18 cellular contexts compared by ENCODE assay signal in genomic region chr17:48441862-48442261, GRCh38. TPM values are rescaled to one million over a fixed set of nuclear protein-coding genes. Genes with fewer than 3 reads are reported as not detected.
DNase-seq lines count a peak whose midpoint lies in the region; ATAC-seq and TF ChIP-seq lines count a peak whose summit lies in the region.
"Had no signal": no experiment of that assay in that cellular context is flagged by ENCODE, and none has a peak within 500 bp of the region (broad histone marks: within the 10 kb centered on the region; RNA-seq: fewer than 3 reads in every experiment).

No MANE protein-coding gene starts in this region.

- no peaks in the 10 kb centered on the region for H3K27me3 Mint-ChIP-seq in stimulated activated naive CD8-positive, alpha-beta T cell treated with anti-CD3 and anti-CD28 coated beads, Interleukin-15, Interleukin-2, amounts not matched to agents 100 ng/mL and 50 ng/mL, for 24 hours
- no peaks in the 10 kb centered on the region for H3K27me3 Mint-ChIP-seq in stimulated activated naive CD8-positive, alpha-beta T cell treated with anti-CD3 and anti-CD28 coated beads, Interleukin-15, amount 100 ng/mL, for 72 hours
- H3K27me3 Mint-ChIP-seq in T-cell, result no peaks in the 10 kb centered on the region
- no peaks in the 10 kb centered on the region for H3K27me3 Mint-ChIP-seq in effector memory CD8-positive, alpha-beta T cell

- H3K27ac Mint-ChIP-seq in stimulated activated naive CD8-positive, alpha-beta T cell treated with anti-CD3 and anti-CD28 coated beads, Interleukin-15, Interleukin-2, amounts not matched to agents 100 ng/mL and 50 ng/mL, for 24 hours, result peak overlapping the region; percentile 95
- H3K27ac Mint-ChIP-seq in stimulated activated naive CD8-positive, alpha-beta T cell treated with anti-CD3 and anti-CD28 coated beads, Interleukin-15, amount 100 ng/mL, for 72 hours, result peak overlapping the region in 1 of 2 donors; percentile 82
- peak overlapping the region; percentile 98 for H3K27ac Mint-ChIP-seq in T-cell
- H3K27ac Mint-ChIP-seq in effector memory CD8-positive, alpha-beta T cell, result peak overlapping the region; percentile 97 to 98

- H3K9me3 Mint-ChIP-seq in stimulated activated naive CD8-positive, alpha-beta T cell treated with anti-CD3 and anti-CD28 coated beads, Interleukin-15, Interleukin-2, amounts not matched to agents 100 ng/mL and 50 ng/mL, for 24 hours, result peaks cover 10% of the 10 kb centered on the region
- H3K9me3 Mint-ChIP-seq in stimulated activated naive CD8-positive, alpha-beta T cell treated with anti-CD3 and anti-CD28 coated beads, Interleukin-15, amount 100 ng/mL, for 72 hours, result peaks cover 8 to 11% of the 10 kb centered on the region in 2 donors
- H3K9me3 Mint-ChIP-seq in T-cell, result peaks cover 0 to 7% (median 5%) of the 10 kb centered on the region in 3 donors
- peaks cover 7 to 13% of the 10 kb centered on the region in 2 donors for H3K9me3 Mint-ChIP-seq in effector memory CD8-positive, alpha-beta T cell
- H3K9me3 Mint-ChIP-seq: neural crest cell had no signal

- no peak overlapping the region for H3K27ac ChIP-seq in RWPE1
- H3K27ac ChIP-seq: breast epithelium, dorsolateral prefrontal cortex had no signal

- peak overlapping the region; percentile 28 for H3K4me3 Mint-ChIP-seq in stimulated activated naive CD8-positive, alpha-beta T cell treated with anti-CD3 and anti-CD28 coated beads, Interleukin-15, Interleukin-2, amounts not matched to agents 100 ng/mL and 50 ng/mL, for 24 hours
- H3K4me3 Mint-ChIP-seq in stimulated activated naive CD8-positive, alpha-beta T cell treated with anti-CD3 and anti-CD28 coated beads, Interleukin-15, amount 100 ng/mL, for 72 hours, result peak overlapping the region in 1 of 2 donors; percentile 73
- H3K4me3 Mint-ChIP-seq in T-cell, result peak overlapping the region in 2 of 3 donors; percentile 67
- peak overlapping the region; percentile 68 to 71 for H3K4me3 Mint-ChIP-seq in effector memory CD8-positive, alpha-beta T cell
- H3K4me3 Mint-ChIP-seq: neural crest cell had no signal

- H3K36me3 Mint-ChIP-seq in stimulated activated naive CD8-positive, alpha-beta T cell treated with anti-CD3 and anti-CD28 coated beads, Interleukin-15, Interleukin-2, amounts not matched to agents 100 ng/mL and 50 ng/mL, for 24 hours (ENCODE audit: low read depth), result peaks cover 4% of the 10 kb centered on the region
- no peaks in the 10 kb centered on the region for H3K36me3 Mint-ChIP-seq in T-cell
- H3K36me3 Mint-ChIP-seq in effector memory CD8-positive, alpha-beta T cell (ENCODE audit: insufficient read depth), result peaks cover 22% of the 10 kb centered on the region

- POLR2A ChIA-PET in T-cell (lab: Charles Lee), result interaction anchor here (0.6 to 1.5 kb wide), 3 partner anchors 12 to 79 kb away, joined by 3 read pairs; no protein-coding TSS in a partner anchor
- POLR2A ChIA-PET in RWPE1 (lab: Yijun Ruan, JAX; ENCODE audit: low non-redundant PET), result no interaction called here

- no peak for DNase-seq in stimulated activated naive CD8-positive, alpha-beta T cell treated with anti-CD3 and anti-CD28 coated beads, Interleukin-15, amount 100 ng/mL, for 72 hours
- DNase-seq in T-cell (no peak), NCI-H69 (lab: John Stamatoyannopoulos, UW) (no peak), kidney glomerular epithelial cell (lab: John Stamatoyannopoulos, UW) (no peak), NCI-H2029 treated with DMSO at 0.1 percent for 48 hours (lab: John Stamatoyannopoulos, UW) (no peak), RWPE1 (ENCODE audit: low spot score) (no peak)
- no peak for DNase-seq in effector memory CD8-positive, alpha-beta T cell
- DNase-seq: DMS 273 treated with DMSO at 0.1 percent for 48 hours, dorsolateral prefrontal cortex, mammary epithelial cell, NCI-H187, NCI-H446, SHP77 treated with DMSO at 0.1 percent for 48 hours, substantia nigra had no signal

- H3K4me1 Mint-ChIP-seq in stimulated activated naive CD8-positive, alpha-beta T cell treated with anti-CD3 and anti-CD28 coated beads, Interleukin-15, Interleukin-2, amounts not matched to agents 100 ng/mL and 50 ng/mL, for 24 hours (ENCODE audit: low read depth), result peaks cover 97% of the 10 kb centered on the region
- H3K4me1 Mint-ChIP-seq in stimulated activated naive CD8-positive, alpha-beta T cell treated with anti-CD3 and anti-CD28 coated beads, Interleukin-15, amount 100 ng/mL, for 72 hours, result peaks cover 91% of the 10 kb centered on the region
- peaks cover 90 to 95% (median 94%) of the 10 kb centered on the region in 3 donors for H3K4me1 Mint-ChIP-seq in T-cell
- H3K4me1 Mint-ChIP-seq in effector memory CD8-positive, alpha-beta T cell (ENCODE audit: low read depth in 2 of 2), result peaks cover 74 to 80% of the 10 kb centered on the region in 2 donors

- no peak for TF ChIP-seq CTCF in RWPE1 (conservative IDR thresholded peaks at IDR 0.05; ENCODE audit: low read depth)

- CTCF ChIA-PET in T-cell (lab: Charles Lee), result interaction anchor here in 1 of 2 donors (1.1 to 1.9 kb wide), 6 partner anchors 12 to 108 kb away, joined by 3 to 14 read pairs (median 3); no protein-coding TSS in a partner anchor
- CTCF ChIA-PET in RWPE1 (lab: Yijun Ruan, JAX), result interaction anchor here (0.6 kb wide), 1 partner anchor 133 kb away, joined by 4 read pairs; no protein-coding TSS in a partner anchor

- ATAC-seq in stimulated activated naive CD8-positive, alpha-beta T cell treated with anti-CD3 and anti-CD28 coated beads, Interleukin-15, amount 100 ng/mL, for 72 hours, result no peak
- ATAC-seq in T-cell (replicated peaks in 1 of 4), result no peak
- ATAC-seq in effector memory CD8-positive, alpha-beta T cell (replicated peaks), result no peak

RNA-seq across cellular contexts. Expression of gene SKAP1, which starts 11.8 kb away (rescaled TPM):
- total RNA-seq in T-cell, result 100 to 1,000 TPM in 2 of 5 donors, 10 to 100 TPM in 3; 71.5 to 142 (median 80.4) TPM
- total RNA-seq: mammary epithelial cell, MCF 10A had no signal
